ENCODE assay signal across 8 cellular contexts in the genomic region with DNA sequence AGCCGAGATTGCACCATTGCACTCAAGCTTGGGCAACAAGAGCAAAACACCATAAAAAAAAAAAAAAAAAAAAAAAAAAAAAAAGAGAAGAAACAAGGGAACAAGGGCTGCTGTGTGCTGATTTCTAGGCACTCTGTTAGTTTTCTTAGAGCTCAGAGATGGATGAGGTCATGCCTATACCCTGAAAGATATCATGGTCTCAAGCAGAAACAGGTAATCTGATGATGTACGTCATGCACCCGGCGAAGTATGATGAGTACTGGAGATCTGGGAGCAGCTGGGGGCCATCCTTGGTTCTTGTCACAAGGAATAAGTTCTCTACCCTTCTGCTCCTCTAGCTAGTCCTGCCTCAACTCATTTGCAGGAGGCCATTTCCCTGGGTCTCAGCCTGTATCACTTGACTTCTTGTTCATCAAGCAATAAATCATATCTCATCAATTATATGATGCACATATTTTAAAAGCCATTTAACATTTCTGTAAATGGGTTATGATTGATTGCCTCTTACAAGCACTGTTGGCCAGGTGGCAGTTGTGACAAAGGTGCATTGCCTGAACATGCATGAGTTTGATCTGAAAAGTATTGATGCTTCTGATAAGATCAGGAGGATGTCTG.
"Had no signal": no experiment of that assay in that cellular context is flagged by ENCODE, and none has a peak within 500 bp of the region (broad histone marks: within the 10 kb centered on the region; RNA-seq: fewer than 3 reads in every experiment).

No MANE protein-coding gene starts in this region.

- H3K4me3 ChIP-seq: GM23248, HAP-1, K562 had no signal

- H3K9me3 ChIP-seq: HAP-1 had no signal

- H3K4me1 ChIP-seq: HAP-1 had no signal

- H3K27ac ChIP-seq: GM23248 had no signal

- H3K36me3 ChIP-seq: HAP-1 had no signal

- DNase-seq: GM23248, GOT3, H7, HFFc6, IMR-90, KG1 had no signal
